19 cellular contexts compared by ENCODE assay signal in the genomic region with DNA sequence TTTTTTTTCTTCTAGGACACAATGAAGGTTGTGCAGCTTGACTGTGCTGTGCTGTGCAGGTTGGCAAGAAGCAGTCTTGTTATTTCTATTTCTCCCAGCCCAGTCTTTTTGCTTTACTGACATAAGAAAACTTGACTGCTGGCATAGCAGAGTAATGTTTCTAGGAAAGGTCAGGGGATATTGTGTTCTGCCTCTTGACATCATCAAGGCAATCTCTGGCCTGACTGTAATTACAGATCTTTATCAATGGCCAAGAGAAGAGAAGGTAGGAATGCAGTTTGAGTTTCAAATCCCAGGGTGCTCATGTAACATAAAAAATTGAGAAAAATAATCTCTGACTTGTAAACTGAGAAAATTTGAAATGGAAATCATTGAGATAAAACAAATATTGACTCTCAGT.
"Had no signal": no experiment of that assay in that cellular context is flagged by ENCODE, and none has a peak within 500 bp of the region (broad histone marks: within the 10 kb centered on the region; RNA-seq: fewer than 3 reads in every experiment).

No MANE protein-coding gene starts in this region.

- H3K9me3 ChIP-seq: esophagus muscularis mucosa, gastrocnemius medialis, lower lobe of right lung had no signal

- H3K27me3 ChIP-seq: esophagus muscularis mucosa, gastrocnemius medialis, heart right ventricle, left lung had no signal

- H3K4me3 ChIP-seq: coronary artery, dorsolateral prefrontal cortex, esophagus muscularis mucosa, gastrocnemius medialis, heart right ventricle, left lung, lower lobe of right lung had no signal

- H3K36me3 ChIP-seq: esophagus muscularis mucosa, gastrocnemius medialis, heart right ventricle, left lung, lower lobe of right lung had no signal

- H3K27ac ChIP-seq: coronary artery, dorsolateral prefrontal cortex, esophagus muscularis mucosa, gastrocnemius medialis, heart right ventricle, left lung, lower lobe of right lung had no signal

- H3K4me1 ChIP-seq: esophagus muscularis mucosa, gastrocnemius medialis, left lung, lower lobe of right lung had no signal

- ATAC-seq: gastrocnemius medialis, heart right ventricle, left cardiac atrium, left lung, left ventricle myocardium superior, lower lobe of right lung had no signal

- DNase-seq: dermis blood vessel endothelial cell; dorsolateral prefrontal cortex; effector CD4-positive, alpha-beta T cell; effector memory CD4-positive, alpha-beta T cell; foreskin fibroblast; foreskin melanocyte; gastrocnemius medialis; glutamatergic neuron; head of caudate nucleus; heart right ventricle; hippocampal formation; left cardiac atrium; left lung; left ventricle myocardium superior; lower lobe of right lung; mesenchymal stem cell; midbrain had no signal
